10 cellular contexts compared by ENCODE assay signal in genomic region chr3:42556089-42556632, GRCh38. TPM values are rescaled to one million over a fixed set of nuclear protein-coding genes. Genes with fewer than 3 reads are reported as not detected.
DNase-seq lines count a peak whose midpoint lies in the region; TF ChIP-seq lines count a peak whose summit lies in the region.
"Had no signal": no experiment of that assay in that cellular context is flagged by ENCODE, and none has a peak within 500 bp of the region (broad histone marks: within the 10 kb centered on the region; RNA-seq: fewer than 3 reads in every experiment).

No MANE protein-coding gene starts in this region.

- DNase-seq in activated T-cell treated with anti-CD3 and anti-CD28 coated beads for 1 hour (ENCODE audit: low read depth) (peak; percentile 17), activated T-cell treated with anti-CD3 and anti-CD28 coated beads for 4 hours (no peak), KBM-7 (peak; percentile 14), type B pancreatic cell (ENCODE audit: extremely low spot score, unreplicated experiment) (no peak), COR-L47 (lab: John Stamatoyannopoulos, UW) (no peak), NCI-H1694 treated with DMSO at 0.1 percent for 48 hours (lab: John Stamatoyannopoulos, UW) (no peak), HCEC 1CT (no peak)
- DNase-seq: ACHN had no signal

- peak overlapping the region; percentile 46 for H3K4me3 Mint-ChIP-seq in activated naive CD4-positive, alpha-beta T cell treated with anti-CD3 and anti-CD28 coated beads, Interleukin-2, amount 50 U/mL, for 24 hours
- H3K4me3 Mint-ChIP-seq in type B pancreatic cell, result no peak overlapping the region
- H3K4me3 Mint-ChIP-seq: neural progenitor cell had no signal

- peaks cover 33% of the 10 kb centered on the region for H3K4me1 Mint-ChIP-seq in activated naive CD4-positive, alpha-beta T cell treated with anti-CD3 and anti-CD28 coated beads, Interleukin-2, amount 50 U/mL, for 24 hours
- no peaks in the 10 kb centered on the region for H3K4me1 Mint-ChIP-seq in type B pancreatic cell (ENCODE audit: unreplicated experiment)
- H3K4me1 Mint-ChIP-seq: neural progenitor cell had no signal

- TF ChIP-seq CTCF in type B pancreatic cell (conservative IDR thresholded peaks at IDR 0.05), result no peak

- in situ Hi-C loops in KBM-7 (cut with MboI; ENCODE audit: low pct_unique_long_range_greater_than_20kb, low sequenced_read_pairs), result no loop called here

- H3K27ac Mint-ChIP-seq in activated naive CD4-positive, alpha-beta T cell treated with anti-CD3 and anti-CD28 coated beads, Interleukin-2, amount 50 U/mL, for 24 hours, result peak overlapping the region; percentile 97
- peak overlapping the region; percentile 43 for H3K27ac Mint-ChIP-seq in type B pancreatic cell

- H3K27me3 Mint-ChIP-seq in activated naive CD4-positive, alpha-beta T cell treated with anti-CD3 and anti-CD28 coated beads, Interleukin-2, amount 50 U/mL, for 24 hours, result no peaks in the 10 kb centered on the region
- no peaks in the 10 kb centered on the region for H3K27me3 Mint-ChIP-seq in type B pancreatic cell

- no peaks in the 10 kb centered on the region for H3K9me3 Mint-ChIP-seq in activated naive CD4-positive, alpha-beta T cell treated with anti-CD3 and anti-CD28 coated beads, Interleukin-2, amount 50 U/mL, for 24 hours
- H3K9me3 Mint-ChIP-seq in type B pancreatic cell, result no peaks in the 10 kb centered on the region
- H3K9me3 Mint-ChIP-seq: neural progenitor cell had no signal

- peaks cover 15% of the 10 kb centered on the region for H3K36me3 Mint-ChIP-seq in activated naive CD4-positive, alpha-beta T cell treated with anti-CD3 and anti-CD28 coated beads, Interleukin-2, amount 50 U/mL, for 24 hours
- H3K36me3 Mint-ChIP-seq in type B pancreatic cell, result peaks cover 20% of the 10 kb centered on the region

RNA-seq across cellular contexts. Expression of gene SEC22C, which starts 25.6 kb away (rescaled TPM):
- total RNA-seq in type B pancreatic cell (ENCODE audit: low replicate concordance), result 21.5 and 38.1 TPM in 2 replicates

RNA-seq across cellular contexts. Expression of gene SS18L2, which starts 34.5 kb away (rescaled TPM):
- total RNA-seq in type B pancreatic cell (ENCODE audit: low replicate concordance), result 32.5 and 33.4 TPM in 2 replicates

RNA-seq across cellular contexts. Expression of gene NKTR, which starts 44.3 kb away (rescaled TPM):
- total RNA-seq in type B pancreatic cell (ENCODE audit: low replicate concordance), result 63.0 and 97.1 TPM in 2 replicates

RNA-seq across cellular contexts. Expression of gene VIPR1, which starts 53.7 kb away (rescaled TPM):
- 4.7 and 5.6 TPM in 2 replicates for total RNA-seq in type B pancreatic cell (ENCODE audit: low replicate concordance)

Comparison
In these comparisons a context has a peak if more than half of its experiments do, and no peak if none do; other contexts are left out.
1. DNase-seq: peak in activated T-cell treated with anti-CD3 and anti-CD28 coated beads for 1 hour (single experiment) and KBM-7 (single experiment); none in activated T-cell treated with anti-CD3 and anti-CD28 coated beads for 4 hours (single experiment), type B pancreatic cell (single experiment), COR-L47 (single experiment), NCI-H1694 treated with DMSO at 0.1 percent for 48 hours (single experiment) and HCEC 1CT (single experiment).